ENCODE assay signal across 19 cellular contexts in genomic region chr16:31242197-31242596, GRCh38. TPM values are rescaled to one million over a fixed set of nuclear protein-coding genes. Genes with fewer than 3 reads are reported as not detected.
DNase-seq lines count a peak whose midpoint lies in the region; TF ChIP-seq lines count a peak whose summit lies in the region.
"Had no signal": no experiment of that assay in that cellular context is flagged by ENCODE, and none has a peak within 500 bp of the region (broad histone marks: within the 10 kb centered on the region; RNA-seq: fewer than 3 reads in every experiment).

No MANE protein-coding gene starts in this region.

- no peaks in the 10 kb centered on the region for H3K4me1 ChIP-seq in osteoblast (ENCODE audit: insufficient read depth, low read length)
- H3K4me1 ChIP-seq in transverse colon: no peaks in the 10 kb centered on the region
- no peaks in the 10 kb centered on the region for H3K4me1 ChIP-seq in left ventricle myocardium inferior
- H3K4me1 ChIP-seq: right lobe of liver, thyroid gland had no signal

- in situ Hi-C loops in transverse colon (cut with MboI; ENCODE audit: low pct_ligation_motif_present in 1 of 4, low pct_unique_long_range_greater_than_20kb in 1 of 4, low sequenced_read_pairs in 3 of 4): no loop called here

- intact Hi-C loops in transverse colon (cut with DNase I; ENCODE audit: low total_unique reads): no loop called here
- intact Hi-C loops in left ventricle myocardium inferior (cut with micrococcal nuclease): no loop called here

- TF ChIP-seq POLR2A in transverse colon (IDR thresholded peaks at IDR 0.05): no peak

- WGBS in transverse colon (ENCODE audit: low coverage in 1 of 2), 2 donors: 48 to 55% methylated on average over 4 to 6 of the region's 6 CpGs

- H3K4me2 ChIP-seq in osteoblast (ENCODE audit: insufficient read depth, low read length): no peak overlapping the region

- H3K27ac ChIP-seq in SK-N-MC: peak overlapping the region; percentile 58
- no peak overlapping the region for H3K27ac ChIP-seq in osteoblast (ENCODE audit: low read depth, low read length)
- H3K27ac ChIP-seq in transverse colon: no peak overlapping the region
- no peak overlapping the region for H3K27ac ChIP-seq in left ventricle myocardium inferior (replicated peaks)
- H3K27ac ChIP-seq: brain microvascular endothelial cell, coronary artery, right lobe of liver, thyroid gland had no signal

- TF ChIP-seq CTCF in HFFc6 (IDR thresholded peaks at IDR 0.05) (no peak), osteoblast (IDR thresholded peaks at IDR 0.05; ENCODE audit: extremely low read depth, low read depth, low read length) (no peak), transverse colon (IDR thresholded peaks at IDR 0.05) (no peak), left ventricle myocardium inferior (IDR thresholded peaks at IDR 0.05; ENCODE audit: borderline replicate concordance) (no peak)

- H3K4me3 ChIP-seq in SK-N-MC (peak overlapping the region; percentile 11; the same call in 1 of the 2 replicates), osteoblast (ENCODE audit: insufficient read depth, low read length) (no peak overlapping the region), transverse colon (no peak overlapping the region), left ventricle myocardium inferior (no peak overlapping the region)
- H3K4me3 ChIP-seq: coronary artery, left lung, right lobe of liver, thyroid gland had no signal

- no peaks in the 10 kb centered on the region for H4K20me1 ChIP-seq in osteoblast (ENCODE audit: insufficient read depth, low read length)

- H3K9ac ChIP-seq in SK-N-MC (ENCODE audit: insufficient read length): no peak overlapping the region

- no peaks in the 10 kb centered on the region for H3K9me3 ChIP-seq in SK-N-MC (ENCODE audit: low read depth, low read length)
- H3K9me3 ChIP-seq in osteoblast (ENCODE audit: low read depth, low read length): no peaks in the 10 kb centered on the region
- no peaks in the 10 kb centered on the region for H3K9me3 ChIP-seq in transverse colon
- no peaks in the 10 kb centered on the region for H3K9me3 ChIP-seq in left ventricle myocardium inferior (replicated peaks)
- H3K9me3 ChIP-seq: left lung, right lobe of liver, thyroid gland had no signal

- H3K79me2 ChIP-seq in osteoblast (ENCODE audit: insufficient read depth, low read length): no peaks in the 10 kb centered on the region

- no peaks in the 10 kb centered on the region for H3K9me3 Mint-ChIP-seq in HFFc6

- no peak overlapping the region for H3K27ac Mint-ChIP-seq in HFFc6

- H3K36me3 ChIP-seq in SK-N-MC (ENCODE audit: insufficient read depth, low read length): no peaks in the 10 kb centered on the region
- H3K36me3 ChIP-seq in osteoblast (ENCODE audit: insufficient read depth, low read length): no peaks in the 10 kb centered on the region
- no peaks in the 10 kb centered on the region for H3K36me3 ChIP-seq in transverse colon
- no peaks in the 10 kb centered on the region for H3K36me3 ChIP-seq in left ventricle myocardium inferior
- H3K36me3 ChIP-seq: brain microvascular endothelial cell, left lung, right lobe of liver, thyroid gland had no signal

- no peaks in the 10 kb centered on the region for H3K4me1 Mint-ChIP-seq in HFFc6 (ENCODE audit: low read depth)

- H3K36me3 Mint-ChIP-seq in HFFc6 (ENCODE audit: low read depth): no peaks in the 10 kb centered on the region

- H2AFZ ChIP-seq in osteoblast (ENCODE audit: low read length): no peak overlapping the region

- TF ChIP-seq EP300 in transverse colon (IDR thresholded peaks at IDR 0.05; ENCODE audit: low read depth): no peak

- H3K27me3 ChIP-seq in osteoblast (ENCODE audit: insufficient read depth, low read length) (peaks cover 10% of the 10 kb centered on the region), transverse colon (peaks cover 13% of the 10 kb centered on the region), left ventricle myocardium inferior (ENCODE audit: low read depth) (peaks cover 46% of the 10 kb centered on the region)
- H3K27me3 ChIP-seq: brain microvascular endothelial cell, right lobe of liver, thyroid gland had no signal

- no peak overlapping the region for H3K4me3 Mint-ChIP-seq in HFFc6

- DNase-seq in HFFc6 (peak; percentile 12), SK-N-MC (ENCODE audit: low read depth, low spot score) (no peak), fibroblast of peridontal ligament (ENCODE audit: extremely low read depth) (peak; percentile 6), pons (ENCODE audit: low spot score) (peak; percentile 25), osteoblast (ENCODE audit: insufficient read length, low spot score, missing footprints) (no peak), transverse colon (no peak), left ventricle myocardium inferior (no peak)
- DNase-seq: brain microvascular endothelial cell; COR-L47; glutamatergic neuron; left lung; NCI-H1436 treated with DMSO at 0.1 percent for 48 hours; NCI-H2171; NCI-H82; nucleus accumbens; right lobe of liver; stimulated activated naive CD4-positive, alpha-beta T cell; thyroid gland had no signal

- H3K27me3 Mint-ChIP-seq in HFFc6 (ENCODE audit: insufficient read depth): peaks cover 41% of the 10 kb centered on the region

RNA-seq across cellular contexts. Expression of gene ITGAM, which starts 17.6 kb away (rescaled TPM):
- total RNA-seq in HFFc6 (2021; fragmentation: NEBNext Ultra II Directional; extraction: Animal tissue kit (Norgen Biotek cat#: 25700)): not detected
- 0.36 TPM in 1 of 2 replicates, not detected in the other for total RNA-seq in osteoblast
- total RNA-seq in transverse colon: 10 to 100 TPM in 1 of 4 donors, 1 to 10 TPM in 3; 1.1 to 11.5 (median 2.3) TPM
- 5.1 TPM for total RNA-seq in left ventricle myocardium inferior

RNA-seq across cellular contexts. Expression of gene PYDC1, which starts 25.3 kb away (rescaled TPM):
- not detected for total RNA-seq in HFFc6 (2021; fragmentation: NEBNext Ultra II Directional; extraction: Animal tissue kit (Norgen Biotek cat#: 25700))
- total RNA-seq in osteoblast: not detected in 2 replicates
- total RNA-seq in transverse colon: not detected
- not detected for total RNA-seq in left ventricle myocardium inferior
- total RNA-seq: left lung, right lobe of liver, thyroid gland had no signal

RNA-seq across cellular contexts. Expression of gene TRIM72, which starts 28.3 kb away (rescaled TPM):
- under 1 TPM in 1 of 6 experiments, not detected in 5; 0.05 TPM for total RNA-seq in HFFc6 (2021; fragmentation: NEBNext Ultra II Directional; extraction: Animal tissue kit (Norgen Biotek cat#: 25700))
- total RNA-seq in osteoblast (not detected in 2 replicates), transverse colon (under 1 TPM in 1 of 4 donors, not detected in 3; 0.14 TPM), left ventricle myocardium inferior (0.91 TPM)

RNA-seq across cellular contexts. Expression of gene PYCARD, which starts 39.6 kb away (rescaled TPM):
- total RNA-seq in HFFc6 (2021; fragmentation: NEBNext Ultra II Directional; extraction: Animal tissue kit (Norgen Biotek cat#: 25700)): 10 to 100 TPM; 13.0 to 23.1 (median 22.5) TPM
- total RNA-seq in osteoblast: 53.9 and 61.5 TPM in 2 replicates
- 100 to 1,000 TPM in 2 of 4 donors, 10 to 100 TPM in 2; 33.3 to 128 (median 90.6) TPM for total RNA-seq in transverse colon
- 5.3 TPM for total RNA-seq in left ventricle myocardium inferior

Comparison
In these comparisons a context has a peak if more than half of its experiments do, and no peak if none do; other contexts are left out.
1. DNase-seq: peak in HFFc6 (single experiment), fibroblast of peridontal ligament (single experiment) and pons (single experiment); none in SK-N-MC (single experiment), osteoblast (single experiment), transverse colon (single experiment) and left ventricle myocardium inferior (single experiment).